Comparison of ENCODE assay signal across 21 cellular contexts in genomic region chr19:35118268-35119026, GRCh38. TPM values are rescaled to one million over a fixed set of nuclear protein-coding genes. Genes with fewer than 3 reads are reported as not detected.
DNase-seq lines count a peak whose midpoint lies in the region; ATAC-seq and TF ChIP-seq lines count a peak whose summit lies in the region.
"Had no signal": no experiment of that assay in that cellular context is flagged by ENCODE, and none has a peak within 500 bp of the region (broad histone marks: within the 10 kb centered on the region; RNA-seq: fewer than 3 reads in every experiment).

No MANE protein-coding gene starts in this region.

- H3K4me3 ChIP-seq in GM23338: no peak overlapping the region
- H3K4me3 ChIP-seq in mammary epithelial cell (replicated peaks in 1 of 3; ENCODE audit: insufficient read depth in 1 of 3, low read depth in 2 of 3, low read length in 3 of 3): peak overlapping the region; percentile 75 to 94 (median 89)
- peak overlapping the region; percentile 24 to 59 (median 49) for H3K4me3 ChIP-seq in stomach
- no peak overlapping the region for H3K4me3 ChIP-seq in CD4-positive, alpha-beta memory T cell (ENCODE audit: low read length in 2 of 2)
- H3K4me3 ChIP-seq: thyroid gland had no signal

- no peak overlapping the region for H3K4me3 Mint-ChIP-seq in GM23338
- H3K4me3 Mint-ChIP-seq in CD4-positive, alpha-beta memory T cell: no peak overlapping the region
- H3K4me3 Mint-ChIP-seq: activated naive CD4-positive, alpha-beta T cell treated with anti-CD3 and anti-CD28 coated beads, Interleukin-2, amount 50 U/mL, for 24 hours; naive B cell had no signal

- DNase-seq in GM23338 (ENCODE audit: low spot score) (no peak), mammary epithelial cell (no peak), stomach (peak; percentile 71), T-helper 9 cell (no peak), glomerular visceral epithelial cell (ENCODE audit: extremely low spot score) (no peak)
- DNase-seq in CD4-positive, alpha-beta memory T cell: no peak
- DNase-seq: activated CD8-positive, alpha-beta memory T cell treated with anti-CD3 and anti-CD28 coated beads, Interleukin-2, amount 50 U/mL, for 4 hours; glutamatergic neuron; islet precursor cell; naive B cell; NCI-H2029; NCI-H524 treated with DMSO at 0.1 percent for 48 hours; stimulated activated CD4-positive, alpha-beta T cell treated with anti-CD3 and anti-CD28 coated beads, Interleukin-1b, Interleukin-23, amount 100 ng/mL, for 48 hours; thyroid gland had no signal

- H4K20me1 ChIP-seq in GM23338 (replicated peaks; ENCODE audit: insufficient read depth): no peaks in the 10 kb centered on the region
- no peaks in the 10 kb centered on the region for H4K20me1 ChIP-seq in mammary epithelial cell (ENCODE audit: insufficient read depth, low read length)

- TF ChIP-seq POLR2A in stomach (IDR thresholded peaks at IDR 0.05): no peak

- 10% methylated on average over 12 of the region's 13 CpGs for WGBS in mammary epithelial cell (ENCODE audit: low coverage, missing lambda C conversion rate)
- WGBS in stomach, 5 donors: 24 to 57% (median 53%) methylated on average over 7 to 13 of the region's 13 CpGs

- H3K9me3 ChIP-seq in mammary epithelial cell (replicated peaks; ENCODE audit: insufficient read depth, low read length) (no peaks in the 10 kb centered on the region), stomach (no peaks in the 10 kb centered on the region)
- no peaks in the 10 kb centered on the region for H3K9me3 ChIP-seq in CD4-positive, alpha-beta memory T cell (ENCODE audit: control insufficient read depth in 1 of 2, low read length in 2 of 2)
- H3K9me3 ChIP-seq: thyroid gland had no signal

- no TSS peak for BruUV-seq in mammary epithelial cell (replicated peaks; lab: Mats Ljungman, UMichigan)

- CTCF ChIA-PET in mammary epithelial cell (lab: Charles Lee; ENCODE audit: low non-redundant PET): no interaction called here
- CTCF ChIA-PET in CD4-positive, alpha-beta memory T cell (lab: Charles Lee; ENCODE audit: partially characterized antibody): interaction anchor here (1.7 to 4.8 kb wide), 2 partner anchors 18 to 23 kb away, joined by 3 to 20 read pairs; partner anchors contain the start of gene LGI4

- H3K27me3 Mint-ChIP-seq in GM23338 (ENCODE audit: insufficient read depth, low read depth, poor library complexity): peaks cover 22% of the 10 kb centered on the region
- H3K27me3 Mint-ChIP-seq in CD4-positive, alpha-beta memory T cell: peaks cover 2 to 7% of the 10 kb centered on the region in 2 donors
- H3K27me3 Mint-ChIP-seq: activated naive CD4-positive, alpha-beta T cell treated with anti-CD3 and anti-CD28 coated beads, Interleukin-2, amount 50 U/mL, for 24 hours had no signal

- no peaks in the 10 kb centered on the region for H3K36me3 Mint-ChIP-seq in GM23338 (ENCODE audit: low read depth)
- H3K36me3 Mint-ChIP-seq in CD4-positive, alpha-beta memory T cell: no peaks in the 10 kb centered on the region
- H3K36me3 Mint-ChIP-seq: activated naive CD4-positive, alpha-beta T cell treated with anti-CD3 and anti-CD28 coated beads, Interleukin-2, amount 50 U/mL, for 24 hours; naive B cell had no signal

- H3K4me1 ChIP-seq in GM23338 (ENCODE audit: insufficient read depth) (peaks cover 29% of the 10 kb centered on the region), mammary epithelial cell (ENCODE audit: insufficient read depth, low read length) (peaks cover 75% of the 10 kb centered on the region), stomach (peaks cover 29 to 72% (median 48%) of the 10 kb centered on the region in 4 donors)
- peaks cover 9% of the 10 kb centered on the region for H3K4me1 ChIP-seq in CD4-positive, alpha-beta memory T cell (ENCODE audit: insufficient read depth, low read length)

- H3K4me2 ChIP-seq in GM23338 (no peak overlapping the region), mammary epithelial cell (ENCODE audit: insufficient read depth, low read depth, low read length) (peak overlapping the region; percentile 97)

- H3K27me3 ChIP-seq in GM23338 (ENCODE audit: insufficient read depth) (no peaks in the 10 kb centered on the region), mammary epithelial cell (ENCODE audit: insufficient read depth, low read length) (no peaks in the 10 kb centered on the region), layer of hippocampus (ENCODE audit: control insufficient read depth, insufficient read depth, low read length) (no peaks in the 10 kb centered on the region), stomach (no peaks in the 10 kb centered on the region)
- H3K27me3 ChIP-seq in CD4-positive, alpha-beta memory T cell (ENCODE audit: insufficient read depth, low read length): no peaks in the 10 kb centered on the region
- H3K27me3 ChIP-seq: thyroid gland had no signal

- H3K79me2 ChIP-seq in GM23338 (replicated peaks; ENCODE audit: insufficient read depth) (no peaks in the 10 kb centered on the region), mammary epithelial cell (ENCODE audit: insufficient read depth, low read length) (peaks cover 63% of the 10 kb centered on the region)

- in situ Hi-C loops in mammary epithelial cell (cut with MboI; ENCODE audit: low sequenced_read_pairs in 2 of 2): no loop called here

- H2AFZ ChIP-seq in GM23338 (peak overlapping the region; percentile 56; the same call in 1 of the 2 replicates), mammary epithelial cell (ENCODE audit: low read depth, low read length) (no peak overlapping the region)

- H3K27ac ChIP-seq in GM23338 (ENCODE audit: low read depth) (no peak overlapping the region), mammary epithelial cell (ENCODE audit: insufficient read depth, low read depth, low read length) (peak overlapping the region; percentile 91), layer of hippocampus (ENCODE audit: low read depth, low read length) (peak overlapping the region; percentile 60), stomach (peak overlapping the region; percentile 87 to 95 (median 88))
- H3K27ac ChIP-seq in CD4-positive, alpha-beta memory T cell (ENCODE audit: low read depth, low read length): no peak overlapping the region
- H3K27ac ChIP-seq: thyroid gland had no signal

- intact Hi-C loops in mammary epithelial cell (cut with micrococcal nuclease) (no loop called here), stomach (cut with DNase I; ENCODE audit: low total_unique reads) (no loop called here)
- intact Hi-C loops in CD4-positive, alpha-beta memory T cell (cut with micrococcal nuclease): no loop called here

- no peak overlapping the region for H3K27ac Mint-ChIP-seq in GM23338
- H3K27ac Mint-ChIP-seq in CD4-positive, alpha-beta memory T cell: peak overlapping the region in 1 of 7 donors; percentile 52
- H3K27ac Mint-ChIP-seq: activated naive CD4-positive, alpha-beta T cell treated with anti-CD3 and anti-CD28 coated beads, Interleukin-2, amount 50 U/mL, for 24 hours; naive B cell had no signal

- peaks cover 44% of the 10 kb centered on the region for H3K4me1 Mint-ChIP-seq in GM23338
- peaks cover 4 to 7% (median 5%) of the 10 kb centered on the region in 4 donors for H3K4me1 Mint-ChIP-seq in CD4-positive, alpha-beta memory T cell

- POLR2A ChIA-PET in CD4-positive, alpha-beta memory T cell (lab: Charles Lee; ENCODE audit: partially characterized antibody): no interaction called here

- H3K9me3 Mint-ChIP-seq in GM23338: no peaks in the 10 kb centered on the region; the same call in 2 of the 3 replicates
- H3K9me3 Mint-ChIP-seq in CD4-positive, alpha-beta memory T cell: no peaks in the 10 kb centered on the region
- H3K9me3 Mint-ChIP-seq: activated naive CD4-positive, alpha-beta T cell treated with anti-CD3 and anti-CD28 coated beads, Interleukin-2, amount 50 U/mL, for 24 hours; naive B cell had no signal

- no peaks in the 10 kb centered on the region for H3K36me3 ChIP-seq in GM23338 (ENCODE audit: insufficient read depth)
- H3K36me3 ChIP-seq in mammary epithelial cell (ENCODE audit: insufficient read depth, low read length): peaks cover 7% of the 10 kb centered on the region
- peaks cover 0 to 17% (median 5%) of the 10 kb centered on the region in 4 donors for H3K36me3 ChIP-seq in stomach
- H3K36me3 ChIP-seq in CD4-positive, alpha-beta memory T cell (ENCODE audit: insufficient read depth, low read length): no peaks in the 10 kb centered on the region
- H3K36me3 ChIP-seq: thyroid gland had no signal

- H3K9ac ChIP-seq in mammary epithelial cell (ENCODE audit: insufficient read depth, low read length): peak overlapping the region; percentile 80

- no peak; the same call in 2 of the 3 replicates for ATAC-seq in GM23338
- ATAC-seq in GM21786 (IDR thresholded peaks at IDR 0.05; ENCODE audit: unreplicated experiment): no peak
- ATAC-seq: activated CD4-positive, CD25-positive, alpha-beta regulatory T cell treated with anti-CD3 and anti-CD28 coated beads, Interleukin-2, amount 50 U/mL, for 24 hours had no signal

- dilution Hi-C loops in mammary epithelial cell (cut with HindIII; ENCODE audit: low sequenced_read_pairs): no loop called here

- TF ChIP-seq EP300 in stomach (IDR thresholded peaks at IDR 0.05): no peak

- no peak for TF ChIP-seq CTCF in GM23338 (conservative IDR thresholded peaks at IDR 0.05; ENCODE audit: low read depth in 2 of 2)
- no peak for TF ChIP-seq CTCF in mammary epithelial cell (conservative IDR thresholded peaks at IDR 0.05 in 1 of 2, IDR thresholded peaks at IDR 0.05 in 1 of 2; ENCODE audit: extremely low read depth in 1 of 2, insufficient read depth in 1 of 2, low read depth in 1 of 2, low read length in 2 of 2)
- TF ChIP-seq CTCF in stomach (IDR thresholded peaks at IDR 0.05): no peak

- no peaks in the 10 kb centered on the region for H3F3A ChIP-seq in GM23338 (replicated peaks; ENCODE audit: low read depth)

- no peaks in the 10 kb centered on the region for H3K9me2 ChIP-seq in GM23338 (ENCODE audit: insufficient read depth)

RNA-seq across cellular contexts. Expression of gene FXYD3, which starts 2.8 kb away (rescaled TPM):
- total RNA-seq in GM23338 (2014; rRNA removed; shearing (Covaris generic)): not detected in 2 replicates
- polyA plus RNA-seq in GM23338 (2016; fragmentation: Nextera tagmentation; extraction: Ambion mirVana) (0.81 and 0.89 TPM in 2 replicates), mammary epithelial cell (901 TPM), stomach (100 to 1,000 TPM; 442 to 800 (median 537) TPM)
- total RNA-seq in mammary epithelial cell (100 to 1,000 TPM; 344 to 808 TPM), stomach (100 to 1,000 TPM in 4 of 5 donors, 10 to 100 TPM in 1; 84.8 to 704 (median 191) TPM)
- 137 TPM for polyA minus RNA-seq in mammary epithelial cell
- not detected for total RNA-seq in CD4-positive, alpha-beta memory T cell
- polyA plus RNA-seq in CD4-positive, alpha-beta memory T cell: not detected
- total RNA-seq: posterior vena cava had no signal

RNA-seq across cellular contexts. Expression of gene LGI4, which starts 16.4 kb away (rescaled TPM):
- total RNA-seq in GM23338 (2014; rRNA removed; shearing (Covaris generic)): 3.6 and 4.3 TPM in 2 replicates
- polyA plus RNA-seq in GM23338 (2016; fragmentation: Nextera tagmentation; extraction: Ambion mirVana): 2.3 and 3.4 TPM in 2 replicates
- under 1 TPM; 0.17 to 0.42 TPM for total RNA-seq in mammary epithelial cell
- 0.16 TPM for polyA plus RNA-seq in mammary epithelial cell
- 0.21 TPM for polyA minus RNA-seq in mammary epithelial cell
- 10 to 100 TPM in 3 of 5 donors, 1 to 10 TPM in 2; 3.1 to 40.0 (median 16.3) TPM for total RNA-seq in stomach
- polyA plus RNA-seq in stomach: 10 to 100 TPM in 2 of 3 donors, 1 to 10 TPM in 1; 4.4 to 18.6 (median 10.4) TPM
- total RNA-seq in CD4-positive, alpha-beta memory T cell: under 1 TPM; 0.72 to 0.81 TPM
- polyA plus RNA-seq in CD4-positive, alpha-beta memory T cell: not detected
- total RNA-seq: HT-29, M059J had no signal

RNA-seq across cellular contexts. Expression of gene FXYD1, which starts 20.2 kb away (rescaled TPM):
- 1.5 and 1.7 TPM in 2 replicates for total RNA-seq in GM23338 (2014; rRNA removed; shearing (Covaris generic))
- polyA plus RNA-seq in GM23338 (2016; fragmentation: Nextera tagmentation; extraction: Ambion mirVana) (26.8 and 31.3 TPM in 2 replicates), mammary epithelial cell (0.17 TPM), stomach (10 to 100 TPM; 24.0 to 67.4 (median 60.3) TPM)
- total RNA-seq in mammary epithelial cell (1 to 10 TPM in 1 of 2 donors, not detected in 1; 1.9 TPM), stomach (100 to 1,000 TPM in 1 of 5 donors, 10 to 100 TPM in 2, 1 to 10 TPM in 1, not detected in 1; 7.5 to 193 (median 14.8) TPM)
- not detected for polyA minus RNA-seq in mammary epithelial cell
- 1 to 10 TPM; 3.6 to 4.4 TPM for total RNA-seq in CD4-positive, alpha-beta memory T cell
- polyA plus RNA-seq in CD4-positive, alpha-beta memory T cell: 1 to 10 TPM in 1 of 2 donors, under 1 TPM in 1; 0.58 to 3.2 TPM
- total RNA-seq: HT-29, M059J had no signal

RNA-seq across cellular contexts. Expression of gene FXYD7, which starts 24.6 kb away (rescaled TPM):
- total RNA-seq in GM23338 (2014; rRNA removed; shearing (Covaris generic)): 9.6 and 15.9 TPM in 2 replicates
- polyA plus RNA-seq in GM23338 (2016; fragmentation: Nextera tagmentation; extraction: Ambion mirVana): 43.7 and 44.0 TPM in 2 replicates
- 1 to 10 TPM in 1 of 2 donors, not detected in 1; 1.1 TPM for total RNA-seq in mammary epithelial cell
- 0.67 TPM for polyA plus RNA-seq in mammary epithelial cell
- not detected for polyA minus RNA-seq in mammary epithelial cell
- total RNA-seq in stomach: 1 to 10 TPM in 1 of 5 donors, not detected in 4; 2.6 TPM
- polyA plus RNA-seq in stomach: under 1 TPM in 1 of 3 donors, not detected in 2; 0.55 TPM
- 10 to 100 TPM in 1 of 2 experiments, 1 to 10 TPM in 1; 9.6 to 10.1 TPM for total RNA-seq in CD4-positive, alpha-beta memory T cell
- 10 to 100 TPM in 1 of 2 donors, 1 to 10 TPM in 1; 5.5 to 11.1 TPM for polyA plus RNA-seq in CD4-positive, alpha-beta memory T cell
- total RNA-seq: HT-29, M059J had no signal

RNA-seq across cellular contexts. Expression of gene FXYD5, which starts 36.1 kb away (rescaled TPM):
- total RNA-seq in GM23338 (2014; rRNA removed; shearing (Covaris generic)): 97.7 and 98.9 TPM in 2 replicates
- polyA plus RNA-seq in GM23338 (2016; fragmentation: Nextera tagmentation; extraction: Ambion mirVana) (222 and 233 TPM in 2 replicates), mammary epithelial cell (390 TPM), stomach (10 to 100 TPM; 37.9 to 81.1 (median 55.0) TPM)
- total RNA-seq in mammary epithelial cell (100 to 1,000 TPM in 1 of 2 donors, 10 to 100 TPM in 1; 23.5 to 349 TPM), stomach (100 to 1,000 TPM in 1 of 5 donors, 10 to 100 TPM in 4; 10.3 to 118 (median 19.2) TPM)
- 448 TPM for polyA minus RNA-seq in mammary epithelial cell
- 100 to 1,000 TPM; 473 to 484 TPM for total RNA-seq in CD4-positive, alpha-beta memory T cell
- polyA plus RNA-seq in CD4-positive, alpha-beta memory T cell: 100 to 1,000 TPM; 452 to 833 TPM

Comparison
In these comparisons a context has a peak if more than half of its experiments do, and no peak if none do; other contexts are left out.
1. H3K27ac ChIP-seq: peak in mammary epithelial cell (single experiment), layer of hippocampus (single experiment) and stomach (5 of 5); none in GM23338 (single experiment) and CD4-positive, alpha-beta memory T cell (single experiment).
2. H3K4me3 ChIP-seq: peak in mammary epithelial cell (3 of 3) and stomach (4 of 4); none in GM23338 (single experiment) and CD4-positive, alpha-beta memory T cell (0 of 2).
3. RNA of gene FXYD3, which starts 2.8 kb away (total RNA-seq): 344 to 808 TPM in mammary epithelial cell and 84.8 to 704 TPM in stomach; not detected in GM23338 and not detected in CD4-positive, alpha-beta memory T cell; every median in the first group is over 10 times any median in the second.